ENCODE assay signal across 19 cellular contexts in genomic region chr3:182392182-182392917, GRCh38.
A peak's percentile ranks its signal among the peaks of the same experiment; 100 is the strongest.
DNase-seq lines count a peak whose midpoint lies in the region; ATAC-seq and TF ChIP-seq lines count a peak whose summit lies in the region.
"Had no signal": no experiment of that assay in that cellular context is flagged by ENCODE, and none has a peak within 500 bp of the region (broad histone marks: within the 10 kb centered on the region; RNA-seq: fewer than 3 reads in every experiment).

No MANE protein-coding gene starts in this region.

- TF ChIP-seq POLR2A in NB4 (IDR thresholded peaks at IDR 0.05; ENCODE audit: extremely low read depth, insufficient read length) (no peak), gastrocnemius medialis (IDR thresholded peaks at IDR 0.05) (no peak)

- H3K27ac Mint-ChIP-seq in endothelial cell (ENCODE audit: unreplicated experiment): no peak overlapping the region
- H3K27ac Mint-ChIP-seq: activated naive CD4-positive, alpha-beta T cell treated with anti-CD3 and anti-CD28 coated beads, Interleukin-2, amount 10 ng/mL, durations not matched to agents 7 days and 5 days; CD8-positive, alpha-beta T cell had no signal

- no peak overlapping the region for H3K4me3 ChIP-seq in NB4 (ENCODE audit: low read depth, low read length)
- H3K4me3 ChIP-seq in gastrocnemius medialis: no peak overlapping the region
- H3K4me3 ChIP-seq: colonic mucosa, pancreas, vagina had no signal

- H3K4me3 Mint-ChIP-seq in endothelial cell (ENCODE audit: unreplicated experiment): no peak overlapping the region
- H3K4me3 Mint-ChIP-seq: activated naive CD4-positive, alpha-beta T cell treated with anti-CD3 and anti-CD28 coated beads, Interleukin-2, amount 10 ng/mL, durations not matched to agents 7 days and 5 days; CD8-positive, alpha-beta T cell had no signal

- H3K4me1 Mint-ChIP-seq in endothelial cell (ENCODE audit: unreplicated experiment): peaks cover 19% of the 10 kb centered on the region
- H3K4me1 Mint-ChIP-seq: activated naive CD4-positive, alpha-beta T cell treated with anti-CD3 and anti-CD28 coated beads, Interleukin-2, amount 10 ng/mL, durations not matched to agents 7 days and 5 days had no signal

- intact Hi-C loops in gastrocnemius medialis (cut with DNase I; ENCODE audit: low total_unique reads): no loop called here

- no peaks in the 10 kb centered on the region for H3K27me3 ChIP-seq in gastrocnemius medialis
- H3K27me3 ChIP-seq: colonic mucosa, pancreas, vagina had no signal

- H3K4me1 ChIP-seq in gastrocnemius medialis: no peaks in the 10 kb centered on the region
- H3K4me1 ChIP-seq: colonic mucosa, pancreas, vagina had no signal

- peak; percentile 10; the same call in 1 of the 2 replicates for TF ChIP-seq CTCF in GM12874 (IDR thresholded peaks at IDR 0.05; ENCODE audit: insufficient read depth, low read depth, low read length)
- TF ChIP-seq CTCF in NB4 (IDR thresholded peaks at IDR 0.05; ENCODE audit: low read depth, low read length): no peak
- peak; percentile 16 for TF ChIP-seq CTCF in endothelial cell (IDR thresholded peaks at IDR 0.05; ENCODE audit: unreplicated experiment)
- TF ChIP-seq CTCF in gastrocnemius medialis (IDR thresholded peaks at IDR 0.05 in 4 of 5, conservative IDR thresholded peaks at IDR 0.05 in 1 of 5): no peak

- DNase-seq in ACHN (peak; percentile 4), NB4 (ENCODE audit: low read depth) (peak; percentile 8), endothelial cell (ENCODE audit: low spot score) (no peak), gastrocnemius medialis (no peak)
- DNase-seq in effector CD8-positive, alpha-beta T cell (lab: John Stamatoyannopoulos, UW): no peak
- DNase-seq: activated CD4-positive, alpha-beta T cell treated with anti-CD3 and anti-CD28 coated beads, Interleukin-2, amount 50 U/mL, for 1 hour; activated naive CD4-positive, alpha-beta T cell treated with anti-CD3 and anti-CD28 coated beads, Interleukin-2, amount 10 ng/mL, durations not matched to agents 7 days and 5 days; CD8-positive, alpha-beta T cell; colonic mucosa; DMS79 treated with DMSO at 0.1 percent for 48 hours; NCI-H187; NCI-H524; pancreas; stimulated activated CD4-positive, alpha-beta T cell treated with anti-CD3 and anti-CD28 coated beads, Interleukin-2, amount 100 ng/mL, for 24 hours had no signal

- no peaks in the 10 kb centered on the region for H3K9me3 ChIP-seq in gastrocnemius medialis
- H3K9me3 ChIP-seq: colonic mucosa, pancreas, vagina had no signal

- in situ Hi-C loops in ACHN (cut with HindIII; ENCODE audit: low pct_ligation_motif_present, low pct_unique_long_range_greater_than_20kb, low sequenced_read_pairs): no loop called here
- in situ Hi-C loops in gastrocnemius medialis (cut with MboI; ENCODE audit: low sequenced_read_pairs in 4 of 4): no loop called here

- H3K27me3 Mint-ChIP-seq in endothelial cell (ENCODE audit: unreplicated experiment): no peaks in the 10 kb centered on the region
- H3K27me3 Mint-ChIP-seq: activated naive CD4-positive, alpha-beta T cell treated with anti-CD3 and anti-CD28 coated beads, Interleukin-2, amount 10 ng/mL, durations not matched to agents 7 days and 5 days had no signal

- H3K36me3 Mint-ChIP-seq in endothelial cell (ENCODE audit: low read depth, unreplicated experiment): no peaks in the 10 kb centered on the region
- H3K36me3 Mint-ChIP-seq: activated naive CD4-positive, alpha-beta T cell treated with anti-CD3 and anti-CD28 coated beads, Interleukin-2, amount 10 ng/mL, durations not matched to agents 7 days and 5 days; CD8-positive, alpha-beta T cell had no signal

- no peaks in the 10 kb centered on the region for H3K9me3 Mint-ChIP-seq in endothelial cell (ENCODE audit: unreplicated experiment)
- H3K9me3 Mint-ChIP-seq: activated naive CD4-positive, alpha-beta T cell treated with anti-CD3 and anti-CD28 coated beads, Interleukin-2, amount 10 ng/mL, durations not matched to agents 7 days and 5 days; CD8-positive, alpha-beta T cell had no signal

- no peaks in the 10 kb centered on the region for H3K36me3 ChIP-seq in gastrocnemius medialis
- H3K36me3 ChIP-seq: colonic mucosa, pancreas, vagina had no signal

- H3K27ac ChIP-seq in gastrocnemius medialis: no peak overlapping the region
- H3K27ac ChIP-seq: colonic mucosa, pancreas, RWPE1, vagina had no signal

- ATAC-seq in HG03175 (IDR thresholded peaks at IDR 0.05; ENCODE audit: unreplicated experiment): no peak
- no peak for ATAC-seq in GM18861 (IDR thresholded peaks at IDR 0.05; ENCODE audit: unreplicated experiment)
- no peak for ATAC-seq in gastrocnemius medialis
- ATAC-seq: CD8-positive, alpha-beta T cell; pancreas had no signal

Comparison
In these comparisons a context has a peak if more than half of its experiments do, and no peak if none do; other contexts are left out.
1. DNase-seq: peak in ACHN (single experiment) and NB4 (single experiment); none in endothelial cell (single experiment), effector CD8-positive, alpha-beta T cell (single experiment) and gastrocnemius medialis (0 of 2).
2. CTCF ChIP-seq: peak in GM12874 (single experiment) and endothelial cell (single experiment); none in NB4 (single experiment) and gastrocnemius medialis (0 of 5).